ENCODE assay signal across 15 cellular contexts in genomic region chr11:34891611-34892010, GRCh38. TPM values are rescaled to one million over a fixed set of nuclear protein-coding genes. Genes with fewer than 3 reads are reported as not detected.
DNase-seq lines count a peak whose midpoint lies in the region; ATAC-seq, FAIRE-seq and TF ChIP-seq lines count a peak whose summit lies in the region.
"Had no signal": no experiment of that assay in that cellular context is flagged by ENCODE, and none has a peak within 500 bp of the region (broad histone marks: within the 10 kb centered on the region; RNA-seq: fewer than 3 reads in every experiment).

No MANE protein-coding gene starts in this region.

- POLR2A ChIA-PET in HepG2 (lab: Yijun Ruan, JAX): no interaction called here

- H3K79me2 ChIP-seq in HepG2 (ENCODE audit: insufficient read depth, low read length): no peaks in the 10 kb centered on the region
- H3K79me2 ChIP-seq in keratinocyte (ENCODE audit: control insufficient read depth, insufficient read depth, low read length): no peaks in the 10 kb centered on the region

- H4K20me1 ChIP-seq in HepG2 (ENCODE audit: insufficient read depth, low read length): no peaks in the 10 kb centered on the region; the same call in 1 of the 2 replicates
- no peaks in the 10 kb centered on the region for H4K20me1 ChIP-seq in keratinocyte (ENCODE audit: control insufficient read depth, extremely low read depth, insufficient read depth, low read length)

- H3K9ac ChIP-seq in HepG2 (ENCODE audit: insufficient read depth, low read depth, low read length): no peak overlapping the region
- H3K9ac ChIP-seq in keratinocyte (ENCODE audit: control insufficient read depth, extremely low read depth, insufficient read depth, low read length): no peak overlapping the region
- H3K9ac ChIP-seq: GM23248 had no signal

- DNase-seq in HepG2 (ENCODE audit: low spot score) (peak; percentile 63), right lobe of liver (no peak), SW480 (ENCODE audit: low spot score) (peak; percentile 7), keratinocyte (ENCODE audit: low read depth, low spot score) (no peak), esophagus squamous epithelium (lab: John Stamatoyannopoulos, UW) (no peak), H7 (no peak)
- DNase-seq: BE2C; CD4-positive, alpha-beta memory T cell; H9 had no signal

- TF ChIP-seq RAD21 in HepG2 (CRISPR knock-in tag; IDR thresholded peaks at IDR 0.05): no peak

- ATAC-seq in HepG2 (no peak), right lobe of liver (no peak), GM18520 (IDR thresholded peaks at IDR 0.05; ENCODE audit: unreplicated experiment) (no peak)

- H3K9me1 ChIP-seq in keratinocyte (ENCODE audit: control insufficient read depth, extremely low read depth, insufficient read depth, low read length): no peaks in the 10 kb centered on the region

- CTCF ChIA-PET in HepG2 (lab: Yijun Ruan, JAX; ENCODE audit: low intra/inter-chr PET ratio, low total read pairs): interaction anchor here (0.8 to 3.1 kb wide), 5 partner anchors 51 to 379 kb away, joined by 3 to 56 read pairs (median 17); no protein-coding TSS in a partner anchor

- FAIRE-seq in HepG2 (lab: Jason Lieb, UNC) (no peak), keratinocyte (lab: Jason Lieb, UNC) (peak; percentile 20)
- FAIRE-seq: D721Med, G401.6, GM18507 had no signal

- intact Hi-C loops in HepG2 (cut with micrococcal nuclease; ENCODE audit: unreplicated experiment) (loop anchor here (1.0 to 10.0 kb wide), 6 partner anchors 64 to 391 kb away; partner anchors contain the start of gene ELF5), right lobe of liver (cut with DNase I) (loop anchor here in 1 of 2 donors (10.0 kb wide), 1 partner anchor 307 kb away; no protein-coding TSS in a partner anchor), esophagus squamous epithelium (cut with DNase I) (loop anchor here (5.0 kb wide), 1 partner anchor 304 kb away; no protein-coding TSS in a partner anchor)

- H3K27me3 ChIP-seq in HepG2 (ENCODE audit: control insufficient read depth in 1 of 2, insufficient read depth in 2 of 2, low read length in 2 of 2) (no peaks in the 10 kb centered on the region), right lobe of liver (no peaks in the 10 kb centered on the region), keratinocyte (ENCODE audit: control insufficient read depth, extremely low read depth, insufficient read depth, low read length) (no peaks in the 10 kb centered on the region), esophagus squamous epithelium (no peaks in the 10 kb centered on the region), H7 (ENCODE audit: control insufficient read depth, insufficient read depth, low read length) (no peaks in the 10 kb centered on the region)
- H3K27me3 ChIP-seq: BE2C had no signal

- H3K27ac ChIP-seq in HepG2 (ENCODE audit: extremely low read length, insufficient read depth, low read length): no peak overlapping the region
- H3K27ac ChIP-seq in right lobe of liver: no peak overlapping the region
- H3K27ac ChIP-seq in keratinocyte (ENCODE audit: control insufficient read depth, insufficient read depth, low read length): no peak overlapping the region
- no peak overlapping the region for H3K27ac ChIP-seq in esophagus squamous epithelium
- H3K27ac ChIP-seq: C4-2B, GM23248 had no signal

- no peak for TF ChIP-seq POLR2A in HepG2 (IDR thresholded peaks at IDR 0.05; ENCODE audit: insufficient read depth in 1 of 2, low read depth in 2 of 2, low read length in 2 of 2)
- no peak for TF ChIP-seq POLR2A in right lobe of liver (IDR thresholded peaks at IDR 0.05)
- no peak for TF ChIP-seq POLR2A in esophagus squamous epithelium (IDR thresholded peaks at IDR 0.05)

- H3K4me2 ChIP-seq in HepG2 (ENCODE audit: low read depth, low read length) (no peak overlapping the region), keratinocyte (ENCODE audit: control insufficient read depth, extremely low read depth, insufficient read depth, low read depth, low read length) (no peak overlapping the region)

- no peaks in the 10 kb centered on the region for H3K36me3 ChIP-seq in HepG2 (replicated peaks in 1 of 2; ENCODE audit: control insufficient read depth in 1 of 2, insufficient read depth in 2 of 2, low read length in 2 of 2)
- no peaks in the 10 kb centered on the region for H3K36me3 ChIP-seq in right lobe of liver
- H3K36me3 ChIP-seq in keratinocyte (ENCODE audit: control insufficient read depth in 2 of 2, extremely low read depth in 1 of 2, insufficient read depth in 2 of 2, low read length in 2 of 2): no peaks in the 10 kb centered on the region
- H3K36me3 ChIP-seq in esophagus squamous epithelium: peaks cover 0 to 7% (median 0%) of the 10 kb centered on the region in 3 donors
- no peaks in the 10 kb centered on the region for H3K36me3 ChIP-seq in H7 (replicated peaks; ENCODE audit: control insufficient read depth, insufficient read depth, low read length)
- H3K36me3 ChIP-seq: BE2C had no signal

- no peak for TF ChIP-seq EP300 in HepG2 (IDR thresholded peaks at IDR 0.05; ENCODE audit: low read depth in 2 of 2, low read length in 2 of 2)
- TF ChIP-seq EP300 in HepG2 (CRISPR knock-in tag; IDR thresholded peaks at IDR 0.05; ENCODE audit: borderline replicate concordance): no peak

- no TSS peak for BruUV-seq in HepG2 (replicated peaks; lab: Mats Ljungman, UMichigan)

- no peak overlapping the region for H2AFZ ChIP-seq in HepG2 (ENCODE audit: low read length)
- no peak overlapping the region for H2AFZ ChIP-seq in keratinocyte (ENCODE audit: control insufficient read depth, low read length)
- H2AFZ ChIP-seq: GM23248 had no signal

- H3K9me3 ChIP-seq in HepG2 (ENCODE audit: low read length) (no peaks in the 10 kb centered on the region), right lobe of liver (no peaks in the 10 kb centered on the region), keratinocyte (ENCODE audit: control insufficient read depth, low read depth, low read length) (no peaks in the 10 kb centered on the region), esophagus squamous epithelium (no peaks in the 10 kb centered on the region)
- H3K9me3 ChIP-seq: BE2C had no signal

- WGBS in HepG2 (ENCODE audit: low lambda C conversion rate): 76% methylated on average over 3 of the region's 3 CpGs
- WGBS in right lobe of liver (ENCODE audit: insufficient coverage, low coverage, low lambda C conversion rate, missing lambda C conversion rate): 17% methylated on average over 1 of the region's 3 CpGs
- WGBS in esophagus squamous epithelium, 2 donors: 76 to 89% methylated on average over 3 of the region's 3 CpGs

- no peak for TF ChIP-seq CTCF in HepG2 (CRISPR knock-in tag; IDR thresholded peaks at IDR 0.05)
- no peak for TF ChIP-seq CTCF in right lobe of liver (IDR thresholded peaks at IDR 0.05)
- TF ChIP-seq CTCF in keratinocyte (optimal IDR thresholded peaks at IDR 0.05 in 1 of 3, IDR thresholded peaks at IDR 0.05 in 1 of 3, conservative IDR thresholded peaks at IDR 0.05 in 1 of 3; ENCODE audit: extremely low read depth in 1 of 3, insufficient read depth in 2 of 3, low read length in 3 of 3): no peak
- TF ChIP-seq CTCF in esophagus squamous epithelium (IDR thresholded peaks at IDR 0.05): no peak

- dilution Hi-C loops in keratinocyte (cut with MboI; ENCODE audit: extremely low pct_ligation_motif_present, low sequenced_read_pairs): no loop called here

- H3K4me1 ChIP-seq in HepG2 (ENCODE audit: insufficient read depth, low read length) (peaks cover 19% of the 10 kb centered on the region), right lobe of liver (peaks cover 0 to 7% (median 3%) of the 10 kb centered on the region in 4 donors), keratinocyte (ENCODE audit: control insufficient read depth, extremely low read depth, insufficient read depth, low read length) (no peaks in the 10 kb centered on the region), esophagus squamous epithelium (peaks cover 0 to 29% (median 6%) of the 10 kb centered on the region in 3 donors)
- H3K4me1 ChIP-seq: BE2C had no signal

- no peak overlapping the region for H3K4me3 ChIP-seq in HepG2 (replicated peaks in 1 of 3; ENCODE audit: insufficient read depth in 1 of 3, low read depth in 2 of 3, low read length in 3 of 3)
- no peak overlapping the region for H3K4me3 ChIP-seq in right lobe of liver
- no peak overlapping the region for H3K4me3 ChIP-seq in keratinocyte (ENCODE audit: control insufficient read depth in 2 of 3, extremely low read depth in 1 of 3, insufficient read depth in 2 of 3, low read depth in 1 of 3, low read length in 3 of 3)
- no peak overlapping the region for H3K4me3 ChIP-seq in esophagus squamous epithelium
- H3K4me3 ChIP-seq in H7 (ENCODE audit: insufficient read depth, low read depth, low read length): no peak overlapping the region
- H3K4me3 ChIP-seq: GM23248 had no signal

- in situ Hi-C loops in HepG2 (cut with HindIII; ENCODE audit: extremely low pct_ligation_motif_present, low pct_unique_long_range_greater_than_20kb): loop anchor here (5.0 to 10.0 kb wide), 3 partner anchors 304 to 527 kb away; partner anchors contain the start of gene ELF5

RNA-seq across cellular contexts. Expression of gene APIP, which starts 24.6 kb away (rescaled TPM):
- total RNA-seq in HepG2 (2016; rRNA removed; fragmentation: Illumina TruSeq; extraction: Trizol) (31.0 and 41.8 TPM in 2 replicates), right lobe of liver (10 to 100 TPM in 5 of 6 experiments, 1 to 10 TPM in 1; 9.4 to 19.7 (median 14.5) TPM), esophagus squamous epithelium (10 to 100 TPM; 11.5 to 21.9 (median 17.2) TPM)
- 9.9 and 10.1 TPM in 2 replicates for total RNA-seq in HepG2 (2016; cell fraction: cytosol; rRNA removed; fragmentation: Illumina TruSeq; extraction: Trizol; ENCODE audit: low read depth)
- total RNA-seq in HepG2 (2016; cell fraction: insoluble cytoplasmic fraction; rRNA removed; fragmentation: Illumina TruSeq; extraction: Trizol): 31.4 and 48.5 TPM in 2 replicates
- total RNA-seq in HepG2 (2016; cell fraction: membrane; rRNA removed; fragmentation: Illumina TruSeq; extraction: Trizol): 14.2 and 15.9 TPM in 2 replicates
- 15.4 and 16.1 TPM in 2 replicates for total RNA-seq in HepG2 (2016; cell fraction: nucleus; rRNA removed; fragmentation: Illumina TruSeq; extraction: Trizol)
- polyA plus RNA-seq in HepG2 (2011; rRNA removed) (10.9 and 16.9 TPM in 2 replicates), keratinocyte (4.5 to 10.9 TPM (median 6.9 TPM) in 3 replicates)
- 10.8 and 10.9 TPM in 2 replicates for polyA plus RNA-seq in HepG2 (2011; cell fraction: cytosol; rRNA removed)
- 2.8 and 5.2 TPM in 2 replicates for polyA plus RNA-seq in HepG2 (2011; cell fraction: nucleus; rRNA removed)
- polyA plus RNA-seq in HepG2 (2012): 17.8 and 20.5 TPM in 2 replicates
- 7.2 and 8.5 TPM in 2 replicates for polyA plus RNA-seq in HepG2 (2016; cell fraction: cytosol; fragmentation: Illumina TruSeq; extraction: Trizol; ENCODE audit: low read depth)
- polyA plus RNA-seq in HepG2 (2016; cell fraction: insoluble cytoplasmic fraction; fragmentation: Illumina TruSeq; extraction: Trizol; ENCODE audit: low read depth): 65.8 and 75.5 TPM in 2 replicates
- polyA plus RNA-seq in HepG2 (2016; cell fraction: membrane; fragmentation: Illumina TruSeq; extraction: Trizol; ENCODE audit: low read depth): 14.5 and 15.3 TPM in 2 replicates
- 26.8 and 31.3 TPM in 2 replicates for polyA plus RNA-seq in HepG2 (2016; cell fraction: nucleus; fragmentation: Illumina TruSeq; extraction: Trizol; ENCODE audit: insufficient read depth, low read depth)
- 3.3 and 3.6 TPM in 2 replicates for polyA minus RNA-seq in HepG2 (2011; rRNA and poly(A)+ RNA removed; ENCODE audit: low replicate concordance)
- 5.6 and 6.0 TPM in 2 replicates for polyA minus RNA-seq in HepG2 (2011; cell fraction: cytosol; rRNA and poly(A)+ RNA removed)
- 3.0 and 5.3 TPM in 2 replicates for polyA minus RNA-seq in HepG2 (2011; cell fraction: nucleus; rRNA and poly(A)+ RNA removed)
- polyA plus RNA-seq in keratinocyte (2011; ENCODE audit: low read depth): 3.1 TPM
- polyA plus RNA-seq in keratinocyte (2011; cell fraction: cytosol; rRNA removed): 6.3 and 7.5 TPM in 2 replicates
- 4.3 and 5.5 TPM in 2 replicates for polyA plus RNA-seq in keratinocyte (2011; cell fraction: nucleus; rRNA removed)
- polyA plus RNA-seq in keratinocyte (2012; ENCODE audit: low replicate concordance): 6.7 and 8.0 TPM in 2 replicates
- polyA minus RNA-seq in keratinocyte: 1.1 to 2.5 TPM (median 1.1 TPM) in 3 replicates
- 5.4 TPM for polyA minus RNA-seq in keratinocyte (2011; cell fraction: cytosol; rRNA and poly(A)+ RNA removed)
- polyA minus RNA-seq in keratinocyte (2011; cell fraction: nucleus; rRNA and poly(A)+ RNA removed): 0.95 and 2.0 TPM in 2 replicates
- 26.4 and 41.6 TPM in 2 replicates for total RNA-seq in H7 (2014; rRNA removed; shearing (Covaris generic))

RNA-seq across cellular contexts. Expression of gene PDHX, which starts 24.8 kb away (rescaled TPM):
- 73.8 and 106 TPM in 2 replicates for total RNA-seq in HepG2 (2016; rRNA removed; fragmentation: Illumina TruSeq; extraction: Trizol)
- total RNA-seq in HepG2 (2016; cell fraction: cytosol; rRNA removed; fragmentation: Illumina TruSeq; extraction: Trizol; ENCODE audit: low read depth): 41.6 and 44.1 TPM in 2 replicates
- 72.5 and 104 TPM in 2 replicates for total RNA-seq in HepG2 (2016; cell fraction: insoluble cytoplasmic fraction; rRNA removed; fragmentation: Illumina TruSeq; extraction: Trizol)
- total RNA-seq in HepG2 (2016; cell fraction: membrane; rRNA removed; fragmentation: Illumina TruSeq; extraction: Trizol): 37.7 and 42.3 TPM in 2 replicates
- total RNA-seq in HepG2 (2016; cell fraction: nucleus; rRNA removed; fragmentation: Illumina TruSeq; extraction: Trizol): 43.0 and 44.2 TPM in 2 replicates
- polyA plus RNA-seq in HepG2 (2011; rRNA removed): 32.9 and 41.0 TPM in 2 replicates
- polyA plus RNA-seq in HepG2 (2011; cell fraction: cytosol; rRNA removed): 24.4 and 27.6 TPM in 2 replicates
- 15.3 and 16.3 TPM in 2 replicates for polyA plus RNA-seq in HepG2 (2011; cell fraction: nucleus; rRNA removed)
- 35.7 and 57.8 TPM in 2 replicates for polyA plus RNA-seq in HepG2 (2012)
- 6.3 and 6.7 TPM in 2 replicates for polyA plus RNA-seq in HepG2 (2016; cell fraction: cytosol; fragmentation: Illumina TruSeq; extraction: Trizol; ENCODE audit: low read depth)
- 95.4 and 97.5 TPM in 2 replicates for polyA plus RNA-seq in HepG2 (2016; cell fraction: insoluble cytoplasmic fraction; fragmentation: Illumina TruSeq; extraction: Trizol; ENCODE audit: low read depth)
- polyA plus RNA-seq in HepG2 (2016; cell fraction: membrane; fragmentation: Illumina TruSeq; extraction: Trizol; ENCODE audit: low read depth): 14.4 and 16.3 TPM in 2 replicates
- 43.7 and 45.9 TPM in 2 replicates for polyA plus RNA-seq in HepG2 (2016; cell fraction: nucleus; fragmentation: Illumina TruSeq; extraction: Trizol; ENCODE audit: insufficient read depth, low read depth)
- 30.6 and 40.4 TPM in 2 replicates for polyA minus RNA-seq in HepG2 (2011; rRNA and poly(A)+ RNA removed; ENCODE audit: low replicate concordance)
- polyA minus RNA-seq in HepG2 (2011; cell fraction: cytosol; rRNA and poly(A)+ RNA removed): 38.4 and 43.3 TPM in 2 replicates
- 67.5 and 80.9 TPM in 2 replicates for polyA minus RNA-seq in HepG2 (2011; cell fraction: nucleus; rRNA and poly(A)+ RNA removed)
- 10 to 100 TPM; 21.3 to 31.3 (median 28.8) TPM for total RNA-seq in right lobe of liver
- 18.1 to 28.5 TPM (median 22.0 TPM) in 3 replicates for polyA plus RNA-seq in keratinocyte
- 45.5 TPM for polyA plus RNA-seq in keratinocyte (2011; ENCODE audit: low read depth)
- 23.1 and 33.4 TPM in 2 replicates for polyA plus RNA-seq in keratinocyte (2011; cell fraction: cytosol; rRNA removed)
- polyA plus RNA-seq in keratinocyte (2011; cell fraction: nucleus; rRNA removed): 25.9 and 33.6 TPM in 2 replicates
- polyA plus RNA-seq in keratinocyte (2012; ENCODE audit: low replicate concordance): 18.5 and 23.1 TPM in 2 replicates
- 9.0 to 18.3 TPM (median 17.7 TPM) in 3 replicates for polyA minus RNA-seq in keratinocyte
- polyA minus RNA-seq in keratinocyte (2011; cell fraction: cytosol; rRNA and poly(A)+ RNA removed): 18.2 TPM
- 16.8 and 25.8 TPM in 2 replicates for polyA minus RNA-seq in keratinocyte (2011; cell fraction: nucleus; rRNA and poly(A)+ RNA removed)
- 10 to 100 TPM; 14.1 to 29.9 (median 25.7) TPM for total RNA-seq in esophagus squamous epithelium
- 46.3 and 50.0 TPM in 2 replicates for total RNA-seq in H7 (2014; rRNA removed; shearing (Covaris generic))

Comparison
In these comparisons a context has a peak if more than half of its experiments do, and no peak if none do; other contexts are left out.
1. DNase-seq: peak in HepG2 (single experiment) and SW480 (single experiment); none in right lobe of liver (0 of 3), keratinocyte (single experiment), esophagus squamous epithelium (single experiment) and H7 (single experiment).